9 cellular contexts compared by ENCODE assay signal in genomic region chr5:39005566-39006232, GRCh38.
DNase-seq lines count a peak whose midpoint lies in the region; ATAC-seq and TF ChIP-seq lines count a peak whose summit lies in the region.
"Had no signal": no experiment of that assay in that cellular context is flagged by ENCODE, and none has a peak within 500 bp of the region (broad histone marks: within the 10 kb centered on the region; RNA-seq: fewer than 3 reads in every experiment).

No MANE protein-coding gene starts in this region.

- no peak overlapping the region for H3K4me2 ChIP-seq in OCI-LY1 (ENCODE audit: low read length)

- no peaks in the 10 kb centered on the region for H3K9me3 ChIP-seq in OCI-LY1 (ENCODE audit: low read length)
- no peaks in the 10 kb centered on the region for H3K9me3 ChIP-seq in effector memory CD4-positive, alpha-beta T cell (ENCODE audit: control insufficient read depth, low read length)

- peaks cover 16% of the 10 kb centered on the region; the same call in 1 of the 2 replicates for H3K36me3 ChIP-seq in OCI-LY1 (ENCODE audit: insufficient read depth, low read length)
- H3K36me3 ChIP-seq in effector memory CD4-positive, alpha-beta T cell (ENCODE audit: control insufficient read depth, insufficient read depth, low read length) = no peaks in the 10 kb centered on the region

- no peak overlapping the region for H3K4me3 Mint-ChIP-seq in naive thymus-derived CD8-positive, alpha-beta T cell

- peak; percentile 2 for DNase-seq in NCI-H82 (lab: John Stamatoyannopoulos, UW)
- no peak for DNase-seq in NCI-H82 treated with DMSO at 0.1 percent for 48 hours (lab: John Stamatoyannopoulos, UW; ENCODE audit: unreplicated experiment)
- DNase-seq in effector memory CD4-positive, alpha-beta T cell = no peak
- peak in 4 of 10 donors; percentile 11 to 47 (median 22) for DNase-seq in naive thymus-derived CD8-positive, alpha-beta T cell
- no peak for DNase-seq in NCI-H2196 treated with DMSO at 0.1 percent for 48 hours (lab: John Stamatoyannopoulos, UW; ENCODE audit: unreplicated experiment)
- DNase-seq in stimulated activated CD4-positive, alpha-beta T cell treated with anti-CD3 and anti-CD28 coated beads, Interleukin-15, amount 100 ng/mL, for 24 hours = no peak
- DNase-seq: NCI-H1048 had no signal

- no peak overlapping the region for H3K27ac ChIP-seq in OCI-LY1 (ENCODE audit: low read depth, low read length, poor library complexity, severe bottlenecking)
- H3K27ac ChIP-seq in effector memory CD4-positive, alpha-beta T cell (ENCODE audit: insufficient read depth, low read length, poor library complexity, severe bottlenecking) = peak overlapping the region; percentile 2

- H3K9me2 ChIP-seq in OCI-LY1 (ENCODE audit: low read depth, low read length) = no peaks in the 10 kb centered on the region

- no peaks in the 10 kb centered on the region for H3K4me1 ChIP-seq in OCI-LY1 (ENCODE audit: insufficient read depth, low read length, severe bottlenecking)
- no peaks in the 10 kb centered on the region for H3K4me1 ChIP-seq in effector memory CD4-positive, alpha-beta T cell (ENCODE audit: control insufficient read depth, insufficient read depth, low read length, poor library complexity, severe bottlenecking)

- POLR2A ChIA-PET in naive thymus-derived CD8-positive, alpha-beta T cell (lab: Charles Lee) = no interaction called here

- no peak overlapping the region for H2AFZ ChIP-seq in OCI-LY1 (ENCODE audit: low read length)

- peak; percentile 54; the same call in 1 of the 2 replicates for TF ChIP-seq CTCF in OCI-LY1 (IDR thresholded peaks at IDR 0.05; ENCODE audit: low read length)

- H3K4me1 Mint-ChIP-seq in naive thymus-derived CD8-positive, alpha-beta T cell = peaks cover 22 to 48% (median 45%) of the 10 kb centered on the region in 4 donors

- H3K9me3 Mint-ChIP-seq in naive thymus-derived CD8-positive, alpha-beta T cell = peaks cover 0 to 9% (median 0%) of the 10 kb centered on the region in 9 donors

- peaks cover 0 to 52% (median 9%) of the 10 kb centered on the region in 3 donors for H3K36me3 Mint-ChIP-seq in naive thymus-derived CD8-positive, alpha-beta T cell

- ATAC-seq in naive thymus-derived CD8-positive, alpha-beta T cell = peak; percentile 72
- no peak for ATAC-seq in HG02610 (IDR thresholded peaks at IDR 0.05; ENCODE audit: unreplicated experiment)

- no peaks in the 10 kb centered on the region for H3F3A ChIP-seq in OCI-LY1 (ENCODE audit: insufficient read depth, low read length)

- H3K27ac Mint-ChIP-seq in naive thymus-derived CD8-positive, alpha-beta T cell = peak overlapping the region; percentile 2 to 78 (median 58)

- no peaks in the 10 kb centered on the region for H4K20me1 ChIP-seq in OCI-LY1 (ENCODE audit: insufficient read depth, low read length)

- H3K79me2 ChIP-seq in OCI-LY1 (ENCODE audit: insufficient read depth, low read length) = no peaks in the 10 kb centered on the region

- H3K27me3 ChIP-seq in OCI-LY1 (ENCODE audit: insufficient read depth, low read length) = no peaks in the 10 kb centered on the region
- H3K27me3 ChIP-seq in effector memory CD4-positive, alpha-beta T cell (replicated peaks; ENCODE audit: control insufficient read depth, insufficient read depth, low read length, poor library complexity, severe bottlenecking) = no peaks in the 10 kb centered on the region

- no peak overlapping the region for H3K9ac ChIP-seq in OCI-LY1 (ENCODE audit: low read length)

- H3K4me3 ChIP-seq in OCI-LY1 (ENCODE audit: low read depth, low read length, poor library complexity, severe bottlenecking) = no peak overlapping the region
- H3K4me3 ChIP-seq in effector memory CD4-positive, alpha-beta T cell (ENCODE audit: insufficient read depth, low read depth, low read length, poor library complexity, severe bottlenecking) = no peak overlapping the region

- no peaks in the 10 kb centered on the region for H3K27me3 Mint-ChIP-seq in naive thymus-derived CD8-positive, alpha-beta T cell
